8 cellular contexts compared by ENCODE assay signal in the genomic region with DNA sequence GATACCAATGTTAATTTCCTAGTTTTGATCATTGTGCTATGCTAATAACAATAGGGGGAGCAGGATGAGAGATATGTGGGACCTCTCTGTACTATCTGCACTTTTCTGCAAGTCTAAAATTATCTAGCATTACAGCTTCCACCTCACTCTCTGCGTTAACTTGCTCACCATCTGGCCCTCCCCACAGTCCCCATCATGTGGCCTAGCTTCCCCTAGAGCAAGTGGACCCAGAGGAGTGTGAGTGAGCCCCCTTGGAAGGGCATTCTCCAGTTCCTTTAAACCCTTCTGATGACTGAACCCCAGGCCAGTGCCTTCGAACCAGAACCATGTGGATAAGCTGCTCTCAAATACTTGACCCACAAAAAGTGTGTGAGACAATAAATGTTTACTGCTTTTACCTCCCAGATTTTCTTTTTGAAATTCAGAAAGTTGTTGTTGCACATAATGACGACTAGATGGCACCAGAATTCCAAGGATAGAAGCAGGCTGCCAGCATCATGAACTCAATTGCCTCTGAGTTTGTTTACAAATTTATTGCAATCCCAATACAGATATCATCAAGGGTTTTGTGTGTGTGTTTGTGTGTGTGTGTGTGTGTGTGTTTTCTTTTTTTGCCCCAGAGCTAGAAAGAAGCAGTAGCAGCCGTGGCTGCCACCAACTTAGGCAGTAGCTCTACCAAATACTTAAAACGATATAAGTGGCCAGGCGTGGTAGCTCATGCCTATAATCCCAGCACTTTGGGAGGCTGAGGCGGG. TPM values are rescaled to one million over a fixed set of nuclear protein-coding genes. Genes with fewer than 3 reads are reported as not detected.
DNase-seq lines count a peak whose midpoint lies in the region; ATAC-seq, FAIRE-seq and TF ChIP-seq lines count a peak whose summit lies in the region.

No MANE protein-coding gene starts in this region.

- no peak for ATAC-seq in GM21447 (IDR thresholded peaks at IDR 0.05; ENCODE audit: unreplicated experiment)

- H3K36me3 ChIP-seq in tibial nerve: no peaks in the 10 kb centered on the region

- TF ChIP-seq CTCF in astrocyte of the cerebellum (IDR thresholded peaks at IDR 0.05; ENCODE audit: low read depth, low read length, missing control alignments): peak; percentile 64
- peak; percentile 57 to 75 (median 69) for TF ChIP-seq CTCF in tibial nerve (IDR thresholded peaks at IDR 0.05)

- TF ChIP-seq POLR2A in GM12892 (IDR thresholded peaks at IDR 0.05; ENCODE audit: low read depth, low read length): no peak
- TF ChIP-seq POLR2A in tibial nerve (IDR thresholded peaks at IDR 0.05): no peak

- in situ Hi-C loops in astrocyte of the cerebellum (cut with HindIII; ENCODE audit: low sequenced_read_pairs): no loop called here

- H3K4me3 ChIP-seq in astrocyte of the cerebellum (ENCODE audit: low read depth, low read length) (no peak overlapping the region), tibial nerve (no peak overlapping the region)

- peaks cover 0 to 12% of the 10 kb centered on the region in 2 donors for H3K27me3 ChIP-seq in tibial nerve

- WGBS in tibial nerve, 2 donors: 28 to 31% methylated on average over 7 of the region's 7 CpGs

- H3K4me1 ChIP-seq in tibial nerve: no peaks in the 10 kb centered on the region

- no peak for TF ChIP-seq EP300 in tibial nerve (IDR thresholded peaks at IDR 0.05)

- no peak overlapping the region for H3K27ac ChIP-seq in tibial nerve

- peak; percentile 92 for FAIRE-seq in GM12892 (lab: Jason Lieb, UNC)

- DNase-seq in Ammon's horn (ENCODE audit: low spot score): peak; percentile 73
- no peak for DNase-seq in GM12892 (ENCODE audit: insufficient read length)
- peak; percentile 54 for DNase-seq in NCI-H2196 treated with DMSO at 0.1 percent for 48 hours (lab: John Stamatoyannopoulos, UW; ENCODE audit: unreplicated experiment)
- DNase-seq in astrocyte of the cerebellum (ENCODE audit: low read depth): peak; percentile 39
- DNase-seq in iris pigment epithelial cell (ENCODE audit: low read depth): peak; percentile 54
- peak in 1 of 2 donors; percentile 33 for DNase-seq in tibial nerve (ENCODE audit: low spot score in 2 of 2)
- no peak for DNase-seq in stimulated activated CD4-positive, alpha-beta T cell treated with anti-CD3 and anti-CD28 coated beads, Interleukin-2, amount 100 ng/mL, for 24 hours

- no peaks in the 10 kb centered on the region for H3K9me3 ChIP-seq in tibial nerve

RNA-seq across cellular contexts. Expression of gene ZNF780A, which starts 49.0 kb away (rescaled TPM):
- 17.0 TPM for polyA plus RNA-seq in GM12892 (2012; ENCODE audit: missing spikeins)
- total RNA-seq in tibial nerve: 10 to 100 TPM in 3 of 4 donors, 1 to 10 TPM in 1; 9.6 to 15.7 (median 13.0) TPM

RNA-seq across cellular contexts. Expression of gene MAP3K10, which starts 51.5 kb away (rescaled TPM):
- polyA plus RNA-seq in GM12892 (2012; ENCODE audit: missing spikeins): 6.8 TPM
- total RNA-seq in tibial nerve: 10 to 100 TPM; 12.7 to 24.6 (median 13.9) TPM

Comparison
In these comparisons a context has a peak if more than half of its experiments do, and no peak if none do; other contexts are left out.
1. DNase-seq: peak in Ammon's horn (single experiment), NCI-H2196 treated with DMSO at 0.1 percent for 48 hours (single experiment), astrocyte of the cerebellum (single experiment) and iris pigment epithelial cell (single experiment); none in GM12892 (single experiment) and stimulated activated CD4-positive, alpha-beta T cell treated with anti-CD3 and anti-CD28 coated beads, Interleukin-2, amount 100 ng/mL, for 24 hours (0 of 2).